Comparison of ENCODE assay signal across 25 cellular contexts in the genomic region with DNA sequence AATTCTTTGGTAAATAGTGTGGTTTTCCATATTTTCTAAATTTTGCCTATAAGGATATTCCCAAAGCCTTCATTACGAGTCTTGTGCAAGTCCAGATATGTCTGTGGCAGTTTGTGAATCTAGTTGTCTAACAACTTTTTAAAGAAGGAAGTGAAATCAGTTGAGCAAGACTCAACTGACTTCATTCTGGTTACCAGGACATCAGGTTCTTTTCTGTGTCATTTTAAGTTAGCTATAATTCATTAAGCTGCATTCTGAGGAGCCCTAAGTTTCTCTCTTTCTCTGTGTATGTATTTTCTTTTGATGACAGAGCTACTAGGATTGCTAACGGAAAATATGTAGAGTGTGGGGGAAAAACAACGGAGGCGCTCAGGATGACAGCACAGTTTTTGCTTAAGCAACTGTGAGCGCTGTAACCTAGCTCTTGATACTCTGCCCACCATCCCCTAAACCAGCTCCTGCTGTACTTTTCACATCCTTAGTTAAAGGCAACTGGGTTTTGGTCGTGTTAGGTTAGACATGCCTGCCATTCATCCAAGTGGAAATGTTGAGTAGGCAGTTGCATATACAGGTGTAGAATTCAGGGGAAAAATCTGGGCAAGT. TPM values are rescaled to one million over a fixed set of nuclear protein-coding genes. Genes with fewer than 3 reads are reported as not detected.
DNase-seq lines count a peak whose midpoint lies in the region; ATAC-seq and TF ChIP-seq lines count a peak whose summit lies in the region.
"Had no signal": no experiment of that assay in that cellular context is flagged by ENCODE, and none has a peak within 500 bp of the region (broad histone marks: within the 10 kb centered on the region; RNA-seq: fewer than 3 reads in every experiment).

No MANE protein-coding gene starts in this region.

- peak; percentile 45 for ATAC-seq in naive thymus-derived CD4-positive, alpha-beta T cell
- ATAC-seq: stimulated activated naive CD8-positive, alpha-beta T cell treated with anti-CD3 and anti-CD28 coated beads, Interleukin-15, amount 100 ng/mL, for 72 hours had no signal

- no peaks in the 10 kb centered on the region for H3K9me3 Mint-ChIP-seq in dendritic cell treated with granulocyte-macrophage colony-stimulating factor and Interleukin-4, amounts not matched to agents 40 ng/mL and 50 ng/mL, for 4 days
- H3K9me3 Mint-ChIP-seq in naive thymus-derived CD4-positive, alpha-beta T cell: no peaks in the 10 kb centered on the region
- no peaks in the 10 kb centered on the region for H3K9me3 Mint-ChIP-seq in immature natural killer cell
- H3K9me3 Mint-ChIP-seq: CD8-positive, alpha-beta memory T cell; IgD-negative memory B cell; mesothelial cell of epicardium; stimulated activated naive CD8-positive, alpha-beta T cell treated with anti-CD3 and anti-CD28 coated beads, Interleukin-15, amount 100 ng/mL, for 72 hours had no signal

- H3K9me3 ChIP-seq in naive thymus-derived CD4-positive, alpha-beta T cell (ENCODE audit: control insufficient read depth in 2 of 3, low read length in 3 of 3): no peaks in the 10 kb centered on the region
- H3K9me3 ChIP-seq: vagina had no signal

- H3K27ac Mint-ChIP-seq in dendritic cell treated with granulocyte-macrophage colony-stimulating factor and Interleukin-4, amounts not matched to agents 40 ng/mL and 50 ng/mL, for 4 days: peak overlapping the region; percentile 85
- H3K27ac Mint-ChIP-seq in naive thymus-derived CD4-positive, alpha-beta T cell: no peak overlapping the region
- H3K27ac Mint-ChIP-seq in immature natural killer cell: peak overlapping the region in 1 of 6 donors; percentile 80
- H3K27ac Mint-ChIP-seq: activated naive CD8-positive, alpha-beta T cell; IgD-negative memory B cell; mesothelial cell of epicardium; stimulated activated naive CD8-positive, alpha-beta T cell treated with anti-CD3 and anti-CD28 coated beads, Interleukin-15, amount 100 ng/mL, for 72 hours had no signal

- H3K4me3 ChIP-seq in NB4 (ENCODE audit: low read depth, low read length): peak overlapping the region; percentile 33
- H3K4me3 ChIP-seq in naive thymus-derived CD4-positive, alpha-beta T cell (ENCODE audit: low read length): no peak overlapping the region
- H3K4me3 ChIP-seq: cardiac muscle cell, vagina had no signal

- TF ChIP-seq CTCF in NB4 (IDR thresholded peaks at IDR 0.05; ENCODE audit: low read depth, low read length): no peak

- DNase-seq in CD1c-positive myeloid dendritic cell (ENCODE audit: extremely low spot score) (peak; percentile 79), NB4 (ENCODE audit: low read depth) (peak; percentile 78), GOT3 (lab: John Stamatoyannopoulos, UW) (no peak), immature natural killer cell (no peak), middle frontal gyrus (ENCODE audit: extremely low spot score, low spot score) (no peak), HEK293T (ENCODE audit: extremely low spot score) (no peak)
- DNase-seq in naive thymus-derived CD4-positive, alpha-beta T cell: no peak
- DNase-seq: activated CD4-positive, alpha-beta T cell treated with anti-CD3 and anti-CD28 coated beads, Interleukin-2, amount 50 U/mL, for 48 hours; activated T-cell treated with anti-CD3 and anti-CD28 coated beads, Interleukin-2, amount 50 U/mL, for 48 hours; CD8-positive, alpha-beta memory T cell; DND-41; islet precursor cell; NCI-H1092 treated with DMSO at 0.1 percent for 48 hours; NCI-H2171 treated with DMSO at 0.1 percent for 48 hours; NCI-H774; stimulated activated naive CD8-positive, alpha-beta T cell treated with anti-CD3 and anti-CD28 coated beads, Interleukin-15, amount 100 ng/mL, for 72 hours; T-helper 1 cell had no signal

- CTCF ChIA-PET in naive thymus-derived CD4-positive, alpha-beta T cell (lab: Charles Lee): interaction anchor here (0.7 to 2.0 kb wide), 3 partner anchors 16 to 20 kb away, joined by 3 to 4 read pairs (median 4); no protein-coding TSS in a partner anchor
- CTCF ChIA-PET in HEK293T (lab: Yijun Ruan, JAX): no interaction called here

- H3K27ac ChIP-seq in naive thymus-derived CD4-positive, alpha-beta T cell (ENCODE audit: low read depth, low read length): no peak overlapping the region
- H3K27ac ChIP-seq: cardiac muscle cell, RWPE1, vagina, VCaP had no signal

- peak overlapping the region; percentile 50 for H3K4me3 Mint-ChIP-seq in dendritic cell treated with granulocyte-macrophage colony-stimulating factor and Interleukin-4, amounts not matched to agents 40 ng/mL and 50 ng/mL, for 4 days
- H3K4me3 Mint-ChIP-seq in naive thymus-derived CD4-positive, alpha-beta T cell: no peak overlapping the region
- H3K4me3 Mint-ChIP-seq in immature natural killer cell: no peak overlapping the region
- H3K4me3 Mint-ChIP-seq: activated naive CD8-positive, alpha-beta T cell; CD8-positive, alpha-beta memory T cell; IgD-negative memory B cell; mesothelial cell of epicardium; stimulated activated naive CD8-positive, alpha-beta T cell treated with anti-CD3 and anti-CD28 coated beads, Interleukin-15, amount 100 ng/mL, for 72 hours had no signal

- POLR2A ChIA-PET in naive thymus-derived CD4-positive, alpha-beta T cell (lab: Charles Lee): no interaction called here
- POLR2A ChIA-PET in HEK293T (lab: Yijun Ruan, JAX): no interaction called here

- peaks cover 54% of the 10 kb centered on the region for H3K4me1 Mint-ChIP-seq in dendritic cell treated with granulocyte-macrophage colony-stimulating factor and Interleukin-4, amounts not matched to agents 40 ng/mL and 50 ng/mL, for 4 days (ENCODE audit: low read depth)
- H3K4me1 Mint-ChIP-seq in naive thymus-derived CD4-positive, alpha-beta T cell: peaks cover 13 to 26% (median 22%) of the 10 kb centered on the region in 7 donors
- H3K4me1 Mint-ChIP-seq in immature natural killer cell: peaks cover 0 to 6% of the 10 kb centered on the region in 2 donors
- H3K4me1 Mint-ChIP-seq: mesothelial cell of epicardium had no signal

- intact Hi-C loops in dendritic cell treated with granulocyte-macrophage colony-stimulating factor and Interleukin-4, amounts not matched to agents 40 ng/mL and 50 ng/mL, for 4 days (cut with micrococcal nuclease): loop anchor here (1.0 kb wide), 1 partner anchor 9 kb away; a partner anchor contains a TSS
- intact Hi-C loops in naive thymus-derived CD4-positive, alpha-beta T cell (cut with micrococcal nuclease): no loop called here

- no peaks in the 10 kb centered on the region for H3K27me3 ChIP-seq in naive thymus-derived CD4-positive, alpha-beta T cell (ENCODE audit: control insufficient read depth in 2 of 2, insufficient read depth in 2 of 2, low read length in 2 of 2)
- H3K27me3 ChIP-seq: cardiac muscle cell, vagina had no signal

- peaks cover 12 to 62% (median 13%) of the 10 kb centered on the region in 3 experiments for H3K36me3 ChIP-seq in naive thymus-derived CD4-positive, alpha-beta T cell (ENCODE audit: control insufficient read depth in 2 of 3, insufficient read depth in 3 of 3, low read length in 3 of 3)

- no peak for TF ChIP-seq POLR2A in NB4 (IDR thresholded peaks at IDR 0.05; ENCODE audit: extremely low read depth, insufficient read length)

- peaks cover 0 to 9% of the 10 kb centered on the region in 2 donors for H3K4me1 ChIP-seq in naive thymus-derived CD4-positive, alpha-beta T cell (ENCODE audit: control insufficient read depth in 2 of 2, insufficient read depth in 2 of 2, low read length in 2 of 2)
- H3K4me1 ChIP-seq: vagina had no signal

- H3K36me3 Mint-ChIP-seq in dendritic cell treated with granulocyte-macrophage colony-stimulating factor and Interleukin-4, amounts not matched to agents 40 ng/mL and 50 ng/mL, for 4 days (ENCODE audit: low read depth): peaks cover 92% of the 10 kb centered on the region
- H3K36me3 Mint-ChIP-seq in naive thymus-derived CD4-positive, alpha-beta T cell: peaks cover 20 to 78% (median 45%) of the 10 kb centered on the region in 5 donors
- H3K36me3 Mint-ChIP-seq in immature natural killer cell: peaks cover 18 to 45% (median 44%) of the 10 kb centered on the region in 3 donors

- no peaks in the 10 kb centered on the region for H3K27me3 Mint-ChIP-seq in dendritic cell treated with granulocyte-macrophage colony-stimulating factor and Interleukin-4, amounts not matched to agents 40 ng/mL and 50 ng/mL, for 4 days
- no peaks in the 10 kb centered on the region for H3K27me3 Mint-ChIP-seq in naive thymus-derived CD4-positive, alpha-beta T cell
- H3K27me3 Mint-ChIP-seq in immature natural killer cell (ENCODE audit: low read depth in 3 of 3): no peaks in the 10 kb centered on the region
- H3K27me3 Mint-ChIP-seq: activated naive CD8-positive, alpha-beta T cell; CD8-positive, alpha-beta memory T cell; IgD-negative memory B cell; stimulated activated naive CD8-positive, alpha-beta T cell treated with anti-CD3 and anti-CD28 coated beads, Interleukin-15, amount 100 ng/mL, for 72 hours had no signal

TF ChIP-seq in HEK293T, 16 proteins besides CTCF, POLR2A, EP300 and RAD21:
- no peak for TF ChIP-seq L3MBTL2 (conservative IDR thresholded peaks at IDR 0.05)
- no peak for TF ChIP-seq FOXK2 (IDR thresholded peaks at IDR 0.05)
- no peak for TF ChIP-seq CTBP1 (IDR thresholded peaks at IDR 0.05; ENCODE audit: borderline replicate concordance)
- TF ChIP-seq TARDBP (IDR thresholded peaks at IDR 0.05): no peak
- no peak for TF ChIP-seq FOXA1 (IDR thresholded peaks at IDR 0.05)
- no peak for TF ChIP-seq ZNF384 (IDR thresholded peaks at IDR 0.05)

RNA-seq across cellular contexts. Expression of a gene that starts 9.1 kb away (rescaled TPM):
- total RNA-seq in naive thymus-derived CD4-positive, alpha-beta T cell: 10 to 100 TPM; 24.6 to 66.0 (median 31.1) TPM
- 10 to 100 TPM; 52.9 to 54.6 TPM for polyA plus RNA-seq in naive thymus-derived CD4-positive, alpha-beta T cell
- polyA plus RNA-seq in immature natural killer cell: 100 to 1,000 TPM in 1 of 3 donors, 10 to 100 TPM in 2; 55.4 to 139 (median 61.8) TPM

Comparison
In these comparisons a context has a peak if more than half of its experiments do, and no peak if none do; other contexts are left out.
1. DNase-seq: peak in CD1c-positive myeloid dendritic cell (single experiment) and NB4 (single experiment); none in naive thymus-derived CD4-positive, alpha-beta T cell (0 of 9), GOT3 (single experiment), immature natural killer cell (0 of 3), middle frontal gyrus (single experiment) and HEK293T (single experiment).